In genomic region chr4:153244969-153245368, GRCh38 we compare ENCODE assay signal across 24 cellular contexts. TPM values are rescaled to one million over a fixed set of nuclear protein-coding genes. Genes with fewer than 3 reads are reported as not detected.
DNase-seq lines count a peak whose midpoint lies in the region; ATAC-seq, FAIRE-seq and TF ChIP-seq lines count a peak whose summit lies in the region.
"Had no signal": no experiment of that assay in that cellular context is flagged by ENCODE, and none has a peak within 500 bp of the region (broad histone marks: within the 10 kb centered on the region; RNA-seq: fewer than 3 reads in every experiment).

No MANE protein-coding gene starts in this region.

- POLR2A ChIA-PET in CD4-positive, alpha-beta memory T cell (lab: Charles Lee; ENCODE audit: partially characterized antibody): no interaction called here
- POLR2A ChIA-PET in H1 (lab: Charles Lee; ENCODE audit: partially characterized antibody): no interaction called here

- H2AFZ ChIP-seq in H1 (ENCODE audit: low read length): no peak overlapping the region
- H2AFZ ChIP-seq in neuronal stem cell (ENCODE audit: low read length): no peak overlapping the region

- no peak overlapping the region for H3K18ac ChIP-seq in H1 (ENCODE audit: extremely low read depth, low read length)
- no peak overlapping the region for H3K18ac ChIP-seq in neuronal stem cell (ENCODE audit: low read length)

- no peak overlapping the region for H2BK120ac ChIP-seq in H1 (replicated peaks; ENCODE audit: low read depth, low read length)
- H2BK120ac ChIP-seq in neuronal stem cell (ENCODE audit: low read depth, low read length): no peak overlapping the region

- H2AK5ac ChIP-seq in H1 (ENCODE audit: low read depth, low read length): no peak overlapping the region
- H2AK5ac ChIP-seq in neuronal stem cell (ENCODE audit: low read depth, low read length): no peak overlapping the region

- H2BK5ac ChIP-seq in H1 (ENCODE audit: low read depth, low read length): no peak overlapping the region
- no peak overlapping the region for H2BK5ac ChIP-seq in neuronal stem cell (ENCODE audit: low read length)

- TF ChIP-seq EP300 in H1 (IDR thresholded peaks at IDR 0.05; ENCODE audit: borderline replicate concordance in 1 of 2, low read depth in 2 of 2, low read length in 2 of 2) (no peak), transverse colon (IDR thresholded peaks at IDR 0.05; ENCODE audit: low read depth) (no peak)

- no peak overlapping the region for H3K4me3 Mint-ChIP-seq in CD4-positive, alpha-beta memory T cell
- no peak overlapping the region for H3K4me3 Mint-ChIP-seq in nephron
- no peak overlapping the region for H3K4me3 Mint-ChIP-seq in effector memory CD8-positive, alpha-beta T cell
- H3K4me3 Mint-ChIP-seq: B cell, H9, HFFc6 had no signal

- no peak overlapping the region for H2BK20ac ChIP-seq in H1 (ENCODE audit: low read length)

- H4K20me1 ChIP-seq in H1 (replicated peaks in 1 of 2; ENCODE audit: control insufficient read depth in 1 of 2, insufficient read depth in 2 of 2, low read length in 2 of 2): no peaks in the 10 kb centered on the region

- H3K36me3 Mint-ChIP-seq in CD4-positive, alpha-beta memory T cell: no peaks in the 10 kb centered on the region
- peaks cover 31% of the 10 kb centered on the region for H3K36me3 Mint-ChIP-seq in nephron (ENCODE audit: low read depth)
- peaks cover 7% of the 10 kb centered on the region for H3K36me3 Mint-ChIP-seq in effector memory CD8-positive, alpha-beta T cell (ENCODE audit: insufficient read depth)
- H3K36me3 Mint-ChIP-seq: IgD-negative memory B cell had no signal

- no peak overlapping the region for H4K5ac ChIP-seq in H1 (ENCODE audit: insufficient read length, low read depth, low read length)

- no peak overlapping the region for H3K4ac ChIP-seq in H1 (replicated peaks; ENCODE audit: insufficient read length, low read depth, low read length)
- no peak overlapping the region for H3K4ac ChIP-seq in neuronal stem cell (ENCODE audit: low read length)

- no peak overlapping the region for H3K23ac ChIP-seq in H1 (ENCODE audit: insufficient read length)
- no peak overlapping the region for H3K23ac ChIP-seq in neuronal stem cell (ENCODE audit: low read depth, low read length, poor library complexity)

- no peak overlapping the region for H3K4me3 ChIP-seq in CD4-positive, alpha-beta memory T cell (ENCODE audit: low read length in 2 of 2)
- H3K4me3 ChIP-seq in H1 (ENCODE audit: extremely low read depth in 1 of 4, insufficient read depth in 2 of 4, low read depth in 3 of 4, low read length in 4 of 4) (no peak overlapping the region), transverse colon (no peak overlapping the region), neuronal stem cell (ENCODE audit: low read length in 2 of 2) (no peak overlapping the region)
- H3K4me3 ChIP-seq: SJSA1 had no signal

- no peaks in the 10 kb centered on the region for H3K9me3 ChIP-seq in CD4-positive, alpha-beta memory T cell (ENCODE audit: control insufficient read depth in 1 of 2, low read length in 2 of 2)
- H3K9me3 ChIP-seq in H1 (ENCODE audit: insufficient read depth in 2 of 2, low read depth in 1 of 2, low read length in 1 of 2) (no peaks in the 10 kb centered on the region), transverse colon (no peaks in the 10 kb centered on the region), neuronal stem cell (replicated peaks in 1 of 2; ENCODE audit: control insufficient read depth in 2 of 2, insufficient read depth in 1 of 2, low read depth in 1 of 2, low read length in 2 of 2) (no peaks in the 10 kb centered on the region)
- H3K9me3 ChIP-seq: SJSA1 had no signal

- H3K14ac ChIP-seq in H1 (ENCODE audit: insufficient read length) (no peak overlapping the region), neuronal stem cell (ENCODE audit: low read length) (no peak overlapping the region)

- H3K27ac Mint-ChIP-seq in CD4-positive, alpha-beta memory T cell: peak overlapping the region in 4 of 7 donors; percentile 14 to 57 (median 45)
- H3K27ac Mint-ChIP-seq in nephron: peak overlapping the region in 2 of 3 experiments; percentile 57 to 73
- H3K27ac Mint-ChIP-seq in effector memory CD8-positive, alpha-beta T cell: no peak overlapping the region
- H3K27ac Mint-ChIP-seq: B cell, HFFc6 had no signal

- H3K36me3 ChIP-seq in CD4-positive, alpha-beta memory T cell (ENCODE audit: insufficient read depth, low read length): no peaks in the 10 kb centered on the region
- no peaks in the 10 kb centered on the region for H3K36me3 ChIP-seq in H1 (ENCODE audit: control insufficient read depth in 2 of 4, insufficient read depth in 4 of 4, low read length in 3 of 4)
- H3K36me3 ChIP-seq in transverse colon: no peaks in the 10 kb centered on the region
- H3K36me3 ChIP-seq in neuronal stem cell (replicated peaks in 1 of 2; ENCODE audit: control insufficient read depth in 2 of 2, insufficient read depth in 2 of 2, low read length in 2 of 2): peaks cover 1 to 50% of the 10 kb centered on the region in 2 donors
- H3K36me3 ChIP-seq: SJSA1 had no signal

- in situ Hi-C loops in transverse colon (cut with MboI; ENCODE audit: low pct_ligation_motif_present in 1 of 4, low pct_unique_long_range_greater_than_20kb in 1 of 4, low sequenced_read_pairs in 3 of 4) (no loop called here), GM13976 (cut with MboI; ENCODE audit: low sequenced_read_pairs, unreplicated experiment) (no loop called here)

- no peak overlapping the region for H2BK12ac ChIP-seq in H1 (ENCODE audit: low read depth, low read length)
- H2BK12ac ChIP-seq in neuronal stem cell (ENCODE audit: low read length): no peak overlapping the region

- DNase-seq in CD4-positive, alpha-beta memory T cell: no peak
- DNase-seq in H1 (ENCODE audit: low read depth in 1 of 2, low spot score in 2 of 2) (no peak), transverse colon (no peak), GM13976 (ENCODE audit: low spot score) (no peak), neuronal stem cell (ENCODE audit: low spot score) (no peak)
- no peak for DNase-seq in effector memory CD8-positive, alpha-beta T cell
- DNase-seq: DMS 273 treated with DMSO at 0.1 percent for 48 hours, DMS79 treated with DMSO at 0.1 percent for 48 hours, H9, HFFc6, NCI-H1105, NCI-H146, NCI-H2029 treated with DMSO at 0.1 percent for 48 hours, NCI-H2171, NCI-H345, NCI-H524, NCI-H774, OCI-M1 had no signal

- H4K8ac ChIP-seq in H1 (ENCODE audit: extremely low read depth, insufficient read depth, low read length) (no peak overlapping the region), neuronal stem cell (ENCODE audit: low read depth, low read length) (no peak overlapping the region)

- TF ChIP-seq RAD21 in H1 (IDR thresholded peaks at IDR 0.05 in 1 of 2, conservative IDR thresholded peaks at IDR 0.05 in 1 of 2; ENCODE audit: low read depth in 2 of 2, low read length in 2 of 2): no peak

- no peaks in the 10 kb centered on the region for H3K79me2 ChIP-seq in H1 (ENCODE audit: control insufficient read depth in 1 of 2, insufficient read depth in 2 of 2, low read length in 2 of 2)

- H3K4me2 ChIP-seq in H1 (ENCODE audit: insufficient read depth in 1 of 2, low read depth in 2 of 2, low read length in 2 of 2) (no peak overlapping the region), neuronal stem cell (ENCODE audit: insufficient read depth, low read length, poor library complexity, severe bottlenecking) (no peak overlapping the region)

- 84% methylated on average over 3 of the region's 3 CpGs; no CpG with 5 or more reads in 1 of the 2 experiments for WGBS in H1 (ENCODE audit: extremely low coverage in 1 of 2, insufficient coverage in 1 of 2, insufficient read length in 1 of 2, insufficient replicate concordance in 2 of 2, low coverage in 1 of 2, low lambda C conversion rate in 2 of 2, missing lambda C conversion rate in 1 of 2), 2 experiments
- WGBS in transverse colon (ENCODE audit: low coverage in 1 of 2), 2 donors: 44 to 64% methylated on average over 2 to 3 of the region's 3 CpGs
- no CpG with 5 or more reads among the region's 3 CpGs for WGBS in neuronal stem cell (ENCODE audit: extremely low coverage in 2 of 2, insufficient read length in 2 of 2, insufficient replicate concordance in 1 of 2), 2 donors

- peaks cover 0 to 4% (median 0%) of the 10 kb centered on the region in 8 donors for H3K9me3 Mint-ChIP-seq in CD4-positive, alpha-beta memory T cell
- H3K9me3 Mint-ChIP-seq in nephron: no peaks in the 10 kb centered on the region
- H3K9me3 Mint-ChIP-seq in effector memory CD8-positive, alpha-beta T cell: no peaks in the 10 kb centered on the region
- H3K9me3 Mint-ChIP-seq: H9, HFFc6, IgD-negative memory B cell had no signal

- ATAC-seq in effector memory CD8-positive, alpha-beta T cell (replicated peaks): no peak

- H3K27me3 Mint-ChIP-seq in CD4-positive, alpha-beta memory T cell: no peaks in the 10 kb centered on the region
- H3K27me3 Mint-ChIP-seq in nephron (ENCODE audit: low read depth): peaks cover 10% of the 10 kb centered on the region
- no peaks in the 10 kb centered on the region for H3K27me3 Mint-ChIP-seq in effector memory CD8-positive, alpha-beta T cell
- H3K27me3 Mint-ChIP-seq: B cell, IgD-negative memory B cell had no signal

- no peaks in the 10 kb centered on the region for H3K27me3 ChIP-seq in CD4-positive, alpha-beta memory T cell (ENCODE audit: insufficient read depth, low read length)
- no peaks in the 10 kb centered on the region for H3K27me3 ChIP-seq in H1 (replicated peaks in 1 of 4; ENCODE audit: control insufficient read depth in 3 of 4, extremely low read depth in 1 of 4, insufficient read depth in 3 of 4, low read length in 3 of 4)
- H3K27me3 ChIP-seq in transverse colon: no peaks in the 10 kb centered on the region
- H3K27me3 ChIP-seq in neuronal stem cell (ENCODE audit: control insufficient read depth in 3 of 3, insufficient read depth in 3 of 3, low read depth in 1 of 3, low read length in 3 of 3): no peaks in the 10 kb centered on the region
- H3K27me3 ChIP-seq: SJSA1 had no signal

- TF ChIP-seq POLR2A in H1 (IDR thresholded peaks at IDR 0.05; ENCODE audit: control extremely low read depth in 1 of 2, low read depth in 2 of 2, low read length in 2 of 2) (no peak), transverse colon (IDR thresholded peaks at IDR 0.05) (peak; percentile 23)

- H3K27ac ChIP-seq in CD4-positive, alpha-beta memory T cell (ENCODE audit: low read depth, low read length): no peak overlapping the region
- H3K27ac ChIP-seq in H1 (ENCODE audit: low read depth, low read length) (no peak overlapping the region), transverse colon (peak overlapping the region; percentile 73 to 83 (median 81)), neuronal stem cell (replicated peaks; ENCODE audit: low read length) (no peak overlapping the region)
- H3K27ac ChIP-seq: SJSA1 had no signal

- FAIRE-seq in H1 (lab: Jason Lieb, UNC): peak; percentile 13
- FAIRE-seq: A204.1, RCC 7860 had no signal

- H3K4me1 ChIP-seq in CD4-positive, alpha-beta memory T cell (ENCODE audit: insufficient read depth, low read length): peaks cover 16% of the 10 kb centered on the region
- H3K4me1 ChIP-seq in H1 (replicated peaks in 1 of 4; ENCODE audit: control insufficient read depth in 3 of 4, insufficient read depth in 4 of 4, low read length in 3 of 4) (peaks cover 6 to 24% (median 18%) of the 10 kb centered on the region in 4 experiments), transverse colon (peaks cover 45 to 86% (median 71%) of the 10 kb centered on the region in 4 donors), neuronal stem cell (ENCODE audit: control insufficient read depth in 2 of 2, insufficient read depth in 1 of 2, low read depth in 1 of 2, low read length in 2 of 2) (peaks cover 18 to 36% of the 10 kb centered on the region in 2 donors)

- intact Hi-C loops in CD4-positive, alpha-beta memory T cell (cut with micrococcal nuclease): loop anchor here (5.0 to 10.0 kb wide), 3 partner anchors 163 to 400 kb away; no protein-coding TSS in a partner anchor
- intact Hi-C loops in transverse colon (cut with DNase I; ENCODE audit: low total_unique reads): no loop called here

- H3K79me1 ChIP-seq in H1 (ENCODE audit: low read depth, low read length) (peaks cover 2% of the 10 kb centered on the region; the same call in 1 of the 2 replicates), neuronal stem cell (ENCODE audit: low read depth, low read length) (peaks cover 3% of the 10 kb centered on the region)

- H2BK15ac ChIP-seq in H1 (ENCODE audit: low read length) (no peak overlapping the region), neuronal stem cell (ENCODE audit: low read length) (no peak overlapping the region)

- TF ChIP-seq CTCF in H1 (IDR thresholded peaks at IDR 0.05; ENCODE audit: control extremely low read depth in 1 of 3, insufficient read depth in 1 of 3, low read depth in 1 of 3, low read length in 3 of 3) (no peak), nephron (IDR thresholded peaks at IDR 0.05; ENCODE audit: unreplicated experiment in 3 of 3) (no peak), transverse colon (IDR thresholded peaks at IDR 0.05) (no peak), GM13976 (IDR thresholded peaks at IDR 0.05; ENCODE audit: borderline replicate concordance, control extremely low read depth, extremely low read depth, insufficient read depth, missing control alignments) (no peak)

- CTCF ChIA-PET in CD4-positive, alpha-beta memory T cell (lab: Charles Lee; ENCODE audit: partially characterized antibody): no interaction called here
- CTCF ChIA-PET in H1 (lab: Charles Lee; ENCODE audit: partially characterized antibody): interaction anchor here (0.6 to 2.1 kb wide), 6 partner anchors 12 to 1304 kb away, joined by 3 to 7 read pairs (median 4); no protein-coding TSS in a partner anchor

- H3K9ac ChIP-seq in H1 (replicated peaks in 1 of 4; ENCODE audit: extremely low read depth in 1 of 4, low read depth in 3 of 4, low read length in 3 of 4) (no peak overlapping the region), neuronal stem cell (ENCODE audit: low read depth, low read length, poor library complexity) (no peak overlapping the region)

- H4K91ac ChIP-seq in H1 (replicated peaks; ENCODE audit: insufficient read length, low read length): no peak overlapping the region
- no peak overlapping the region for H4K91ac ChIP-seq in neuronal stem cell (ENCODE audit: low read depth, low read length, poor library complexity)

- no peak overlapping the region for H3K56ac ChIP-seq in H1 (replicated peaks; ENCODE audit: insufficient read length, low read depth, low read length)

- peaks cover 6% of the 10 kb centered on the region for H3K23me2 ChIP-seq in H1 (ENCODE audit: low read depth, low read length)

- peaks cover 17 to 36% (median 24%) of the 10 kb centered on the region in 4 donors for H3K4me1 Mint-ChIP-seq in CD4-positive, alpha-beta memory T cell
- peaks cover 36% of the 10 kb centered on the region for H3K4me1 Mint-ChIP-seq in nephron
- peaks cover 8 to 13% of the 10 kb centered on the region in 2 donors for H3K4me1 Mint-ChIP-seq in effector memory CD8-positive, alpha-beta T cell (ENCODE audit: low read depth in 2 of 2)

RNA-seq across cellular contexts. Expression of gene TRIM2, which starts 40.7 kb away (rescaled TPM):
- 10 to 100 TPM; 11.9 to 12.3 TPM for total RNA-seq in CD4-positive, alpha-beta memory T cell
- 1 to 10 TPM; 7.5 to 9.1 TPM for polyA plus RNA-seq in CD4-positive, alpha-beta memory T cell
- total RNA-seq in H1 (2021; fragmentation: NEBNext Ultra II Directional; extraction: Animal tissue kit (Norgen Biotek cat#: 25700)): 58.1 and 59.8 TPM in 2 replicates
- polyA plus RNA-seq in H1 (2011; rRNA removed): 30.8 and 34.0 TPM in 2 replicates
- 30.1 TPM for polyA plus RNA-seq in H1 (2011; cell fraction: cytosol; rRNA removed)
- polyA plus RNA-seq in H1 (2011; cell fraction: nucleus; rRNA removed): 51.4 TPM
- polyA plus RNA-seq in H1 (2012, experiment 1 of 2): 25.9 to 40.1 TPM (median 35.7 TPM) in 4 replicates
- polyA plus RNA-seq in H1 (2012, experiment 2 of 2): 7.1 TPM
- 20.5 TPM for polyA plus RNA-seq in H1 (2013, experiment 1 of 2)
- 17.9 TPM for polyA plus RNA-seq in H1 (2013, experiment 2 of 2)
- polyA minus RNA-seq in H1 (2011; rRNA and poly(A)+ RNA removed): 196 and 248 TPM in 2 replicates
- polyA minus RNA-seq in H1 (2011; cell fraction: cytosol; rRNA and poly(A)+ RNA removed): 78.7 TPM
- polyA minus RNA-seq in H1 (2011; cell fraction: nucleus; rRNA and poly(A)+ RNA removed): 117 TPM
- total RNA-seq in transverse colon: 100 to 1,000 TPM in 2 of 4 donors, 10 to 100 TPM in 2; 71.8 to 124 (median 95.3) TPM
- 33.1 TPM for polyA plus RNA-seq in neuronal stem cell (2013, experiment 1 of 2)
- 34.5 TPM for polyA plus RNA-seq in neuronal stem cell (2013, experiment 2 of 2)

Comparison
In these comparisons a context has a peak if more than half of its experiments do, and no peak if none do; other contexts are left out.
1. H3K27ac ChIP-seq: peak in transverse colon (4 of 4); none in CD4-positive, alpha-beta memory T cell (single experiment), H1 (single experiment) and neuronal stem cell (single experiment).
2. H3K27ac Mint-ChIP-seq: peak in CD4-positive, alpha-beta memory T cell (4 of 7) and nephron (2 of 3); none in effector memory CD8-positive, alpha-beta T cell (0 of 2).